ENCODE assay signal across 12 cellular contexts in genomic region chr3:72628065-72628464, GRCh38.
A peak's percentile ranks its signal among the peaks of the same experiment; 100 is the strongest.
DNase-seq lines count a peak whose midpoint lies in the region; TF ChIP-seq lines count a peak whose summit lies in the region.
"Had no signal": no experiment of that assay in that cellular context is flagged by ENCODE, and none has a peak within 500 bp of the region (broad histone marks: within the 10 kb centered on the region; RNA-seq: fewer than 3 reads in every experiment).

No MANE protein-coding gene starts in this region.

- H4K8ac ChIP-seq in mesendoderm (ENCODE audit: low read depth, low read length): no peak overlapping the region

- peak; percentile 30; the same call in 1 of the 2 replicates for TF ChIP-seq RAD21 in Ishikawa (IDR thresholded peaks at IDR 0.05; ENCODE audit: low read depth)

- H3K4me3 ChIP-seq in Caco-2 (ENCODE audit: low read depth, low read length) (no peak overlapping the region), mesendoderm (ENCODE audit: low read length) (no peak overlapping the region), tibial nerve (no peak overlapping the region)
- H3K4me3 ChIP-seq: colonic mucosa, right atrium auricular region had no signal

- H3K4me1 Mint-ChIP-seq in Caco-2 (ENCODE audit: low read depth, unreplicated experiment): peaks cover 14% of the 10 kb centered on the region
- H3K4me1 Mint-ChIP-seq in activated T-helper 1 cell treated with anti-CD3 and anti-CD28 coated beads, Interleukin-12 subunit alpha, Interleukin-12 subunit beta, Interleukin-2, Interleukin-4 antibody, amounts not matched to agents 30 ng/mL and 10 ng/mL and 1 ng/mL, durations not matched to agents 14 hours and 24 hours and 36 hours (ENCODE audit: low read depth): peaks cover 54% of the 10 kb centered on the region
- H3K4me1 Mint-ChIP-seq in chondrocyte (ENCODE audit: low read depth): no peaks in the 10 kb centered on the region

- H3K27ac Mint-ChIP-seq in Caco-2 (ENCODE audit: unreplicated experiment) (no peak overlapping the region), chondrocyte (ENCODE audit: unreplicated experiment) (no peak overlapping the region)
- peak overlapping the region; percentile 89 for H3K27ac Mint-ChIP-seq in activated T-helper 1 cell treated with anti-CD3 and anti-CD28 coated beads, Interleukin-12 subunit alpha, Interleukin-12 subunit beta, Interleukin-2, Interleukin-4 antibody, amounts not matched to agents 30 ng/mL and 10 ng/mL and 1 ng/mL, durations not matched to agents 14 hours and 24 hours and 36 hours
- H3K27ac Mint-ChIP-seq: immature natural killer cell had no signal

- no peaks in the 10 kb centered on the region for H3K9me3 Mint-ChIP-seq in Caco-2 (ENCODE audit: unreplicated experiment)
- H3K9me3 Mint-ChIP-seq in activated T-helper 1 cell treated with anti-CD3 and anti-CD28 coated beads, Interleukin-12 subunit alpha, Interleukin-12 subunit beta, Interleukin-2, Interleukin-4 antibody, amounts not matched to agents 30 ng/mL and 10 ng/mL and 1 ng/mL, durations not matched to agents 14 hours and 24 hours and 36 hours: peaks cover 15% of the 10 kb centered on the region
- peaks cover 4% of the 10 kb centered on the region for H3K9me3 Mint-ChIP-seq in chondrocyte (ENCODE audit: low read depth)

- H3K4me2 ChIP-seq in mesendoderm (ENCODE audit: low read length): no peak overlapping the region

- POLR2A ChIA-PET in Caco-2 (lab: Charles Lee): no interaction called here

- H3K79me1 ChIP-seq in mesendoderm (ENCODE audit: low read length): no peaks in the 10 kb centered on the region

- H2BK15ac ChIP-seq in mesendoderm (replicated peaks; ENCODE audit: low read depth): no peak overlapping the region

- in situ Hi-C loops in GM13976 (cut with MboI; ENCODE audit: low sequenced_read_pairs, unreplicated experiment): no loop called here

- no peak overlapping the region for H3K56ac ChIP-seq in mesendoderm (ENCODE audit: low read length)

- H3K27me3 ChIP-seq in Caco-2 (replicated peaks; ENCODE audit: control insufficient read depth, insufficient read depth, low read length) (no peaks in the 10 kb centered on the region), mesendoderm (ENCODE audit: insufficient read depth, low read length, poor library complexity) (no peaks in the 10 kb centered on the region), tibial nerve (no peaks in the 10 kb centered on the region)
- H3K27me3 ChIP-seq: colonic mucosa, right atrium auricular region had no signal

- CTCF ChIA-PET in Caco-2 (lab: Charles Lee): no interaction called here

- H2BK120ac ChIP-seq in mesendoderm (ENCODE audit: low read depth, low read length): no peak overlapping the region

- TF ChIP-seq POLR2A in tibial nerve (IDR thresholded peaks at IDR 0.05): no peak

- DNase-seq in Caco-2 (peak; percentile 46 to 65), mesendoderm (peak; percentile 18), GM13976 (ENCODE audit: low spot score) (no peak), chondrocyte (ENCODE audit: low spot score) (no peak), tibial nerve (ENCODE audit: low spot score in 2 of 2) (no peak)
- DNase-seq in activated T-helper 1 cell treated with anti-CD3 and anti-CD28 coated beads, Interleukin-12 subunit alpha, Interleukin-12 subunit beta, Interleukin-2, Interleukin-4 antibody, amounts not matched to agents 30 ng/mL and 10 ng/mL and 1 ng/mL, durations not matched to agents 14 hours and 24 hours and 36 hours (ENCODE audit: low spot score): no peak
- DNase-seq: activated CD4-positive, alpha-beta T cell treated with anti-CD3 and anti-CD28 coated beads, Interleukin-2, amount 50 U/mL, for 48 hours; colonic mucosa; immature natural killer cell; NCI-H1105 had no signal

- H3K79me2 ChIP-seq in mesendoderm (ENCODE audit: control insufficient read depth, insufficient read depth, low read length): no peaks in the 10 kb centered on the region

- TF ChIP-seq EP300 in Ishikawa (IDR thresholded peaks at IDR 0.05; ENCODE audit: borderline replicate concordance) (peak; percentile 70), tibial nerve (IDR thresholded peaks at IDR 0.05) (no peak)

- H3K36me3 ChIP-seq in Caco-2 (ENCODE audit: control insufficient read depth, insufficient read depth, low read length) (no peaks in the 10 kb centered on the region), mesendoderm (ENCODE audit: control insufficient read depth, insufficient read depth, low read length) (no peaks in the 10 kb centered on the region), tibial nerve (no peaks in the 10 kb centered on the region)
- H3K36me3 ChIP-seq: colonic mucosa, right atrium auricular region had no signal

- H3K18ac ChIP-seq in mesendoderm (ENCODE audit: low read length): no peak overlapping the region

- no peak overlapping the region for H4K5ac ChIP-seq in mesendoderm (ENCODE audit: low read length)

- H3K9me3 ChIP-seq in Caco-2: no peaks in the 10 kb centered on the region
- peaks cover 0 to 5% (median 0%) of the 10 kb centered on the region in 4 donors for H3K9me3 ChIP-seq in tibial nerve
- H3K9me3 ChIP-seq: colonic mucosa, right atrium auricular region had no signal

- intact Hi-C loops in Caco-2 (cut with micrococcal nuclease; ENCODE audit: unreplicated experiment): no loop called here
- intact Hi-C loops in activated T-helper 1 cell treated with anti-CD3 and anti-CD28 coated beads, Interleukin-12 subunit alpha, Interleukin-12 subunit beta, Interleukin-2, Interleukin-4 antibody, amounts not matched to agents 30 ng/mL and 10 ng/mL and 1 ng/mL, durations not matched to agents 14 hours and 24 hours and 36 hours (cut with micrococcal nuclease): loop anchor here (2.0 kb wide), 1 partner anchor 289 kb away; no protein-coding TSS in a partner anchor

- no peak overlapping the region for H2BK5ac ChIP-seq in mesendoderm (ENCODE audit: low read length)

- WGBS in mesendoderm (ENCODE audit: extremely low coverage, insufficient coverage, low lambda C conversion rate): no CpG with 5 or more reads among the region's 6 CpGs
- 79 to 87% methylated on average over 6 of the region's 6 CpGs for WGBS in tibial nerve, 2 donors

- no peak overlapping the region for H2AK5ac ChIP-seq in mesendoderm (ENCODE audit: low read length)

- TF ChIP-seq CTCF in Caco-2 (IDR thresholded peaks at IDR 0.05; ENCODE audit: insufficient read depth in 1 of 2, low read depth in 1 of 2, low read length in 1 of 2, severe bottlenecking in 1 of 2, unreplicated experiment in 1 of 2): no peak
- no peak for TF ChIP-seq CTCF in GM13976 (IDR thresholded peaks at IDR 0.05; ENCODE audit: borderline replicate concordance, control extremely low read depth, extremely low read depth, insufficient read depth, missing control alignments)
- no peak for TF ChIP-seq CTCF in chondrocyte (IDR thresholded peaks at IDR 0.05)
- TF ChIP-seq CTCF in tibial nerve (IDR thresholded peaks at IDR 0.05): no peak

- no peak overlapping the region for H3K9ac ChIP-seq in mesendoderm (ENCODE audit: low read length)

- BruUV-seq in Caco-2 (replicated peaks; lab: Mats Ljungman, UMichigan): no TSS peak

- H3K4me1 ChIP-seq in Caco-2 (peaks cover 19% of the 10 kb centered on the region), mesendoderm (ENCODE audit: control insufficient read depth, low read depth, low read length) (peaks cover 6% of the 10 kb centered on the region), tibial nerve (peaks cover 0 to 5% (median 0%) of the 10 kb centered on the region in 4 donors)
- H3K4me1 ChIP-seq: colonic mucosa, right atrium auricular region had no signal

- H3K4me3 Mint-ChIP-seq in Caco-2 (ENCODE audit: unreplicated experiment): no peak overlapping the region
- no peak overlapping the region for H3K4me3 Mint-ChIP-seq in activated T-helper 1 cell treated with anti-CD3 and anti-CD28 coated beads, Interleukin-12 subunit alpha, Interleukin-12 subunit beta, Interleukin-2, Interleukin-4 antibody, amounts not matched to agents 30 ng/mL and 10 ng/mL and 1 ng/mL, durations not matched to agents 14 hours and 24 hours and 36 hours
- no peak overlapping the region for H3K4me3 Mint-ChIP-seq in chondrocyte (ENCODE audit: unreplicated experiment)
- H3K4me3 Mint-ChIP-seq: immature natural killer cell had no signal

- H3K4ac ChIP-seq in mesendoderm (ENCODE audit: low read depth, low read length): no peak overlapping the region

- H3K27ac ChIP-seq in mesendoderm (ENCODE audit: low read depth, low read length): no peak overlapping the region
- no peak overlapping the region for H3K27ac ChIP-seq in tibial nerve
- H3K27ac ChIP-seq: colonic mucosa, right atrium auricular region had no signal

- no peak overlapping the region for H3K23ac ChIP-seq in mesendoderm (ENCODE audit: low read length)

- no peaks in the 10 kb centered on the region for H3K27me3 Mint-ChIP-seq in Caco-2 (ENCODE audit: insufficient read depth, unreplicated experiment)
- peaks cover 1% of the 10 kb centered on the region for H3K27me3 Mint-ChIP-seq in activated T-helper 1 cell treated with anti-CD3 and anti-CD28 coated beads, Interleukin-12 subunit alpha, Interleukin-12 subunit beta, Interleukin-2, Interleukin-4 antibody, amounts not matched to agents 30 ng/mL and 10 ng/mL and 1 ng/mL, durations not matched to agents 14 hours and 24 hours and 36 hours (ENCODE audit: insufficient read depth)
- H3K27me3 Mint-ChIP-seq in chondrocyte (ENCODE audit: low read depth): peaks cover 2% of the 10 kb centered on the region

- H3K36me3 Mint-ChIP-seq in Caco-2 (ENCODE audit: insufficient read depth, unreplicated experiment) (no peaks in the 10 kb centered on the region), chondrocyte (ENCODE audit: low read depth) (no peaks in the 10 kb centered on the region)
- H3K36me3 Mint-ChIP-seq in activated T-helper 1 cell treated with anti-CD3 and anti-CD28 coated beads, Interleukin-12 subunit alpha, Interleukin-12 subunit beta, Interleukin-2, Interleukin-4 antibody, amounts not matched to agents 30 ng/mL and 10 ng/mL and 1 ng/mL, durations not matched to agents 14 hours and 24 hours and 36 hours (ENCODE audit: low read depth): peaks cover 2% of the 10 kb centered on the region
- H3K36me3 Mint-ChIP-seq: immature natural killer cell had no signal

TF ChIP-seq in Ishikawa, 13 proteins besides CTCF, POLR2A, EP300 and RAD21 (continues in another document):
- TF ChIP-seq YY1 (IDR thresholded peaks at IDR 0.05; ENCODE audit: low read depth) (peak; percentile 56; the same call in 1 of the 2 replicates), TCF12 (IDR thresholded peaks at IDR 0.05; ENCODE audit: low read depth) (peak; percentile 77), TEAD4 (IDR thresholded peaks at IDR 0.05) (peak; percentile 47; the same call in 1 of the 2 replicates)

Comparison
In these comparisons a context has a peak if more than half of its experiments do, and no peak if none do; other contexts are left out.
1. DNase-seq: peak in Caco-2 (2 of 2) and mesendoderm (single experiment); none in activated T-helper 1 cell treated with anti-CD3 and anti-CD28 coated beads, Interleukin-12 subunit alpha, Interleukin-12 subunit beta, Interleukin-2, Interleukin-4 antibody, amounts not matched to agents 30 ng/mL and 10 ng/mL and 1 ng/mL, durations not matched to agents 14 hours and 24 hours and 36 hours (single experiment), GM13976 (single experiment), chondrocyte (single experiment) and tibial nerve (0 of 2).